7 cellular contexts compared by ENCODE assay signal in the genomic region with DNA sequence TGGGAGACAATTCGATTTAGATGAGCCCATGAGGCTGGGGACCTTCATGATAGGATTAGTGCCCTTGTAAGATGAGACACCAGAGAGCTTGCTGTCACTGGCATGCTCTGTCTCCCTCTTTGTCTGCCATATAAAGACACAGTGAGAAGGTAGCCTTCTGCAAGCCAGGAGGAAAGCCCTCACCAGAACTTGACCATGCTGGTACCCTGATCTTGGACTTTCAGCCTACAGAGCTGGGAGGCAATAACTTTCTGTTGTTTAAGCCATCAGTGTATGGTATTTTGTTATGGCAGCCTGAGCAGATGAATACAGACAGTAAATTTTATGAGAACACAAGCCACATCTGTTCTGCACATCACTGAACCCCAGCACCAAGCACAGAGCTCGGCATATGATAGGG.
"Had no signal": no experiment of that assay in that cellular context is flagged by ENCODE, and none has a peak within 500 bp of the region (broad histone marks: within the 10 kb centered on the region; RNA-seq: fewer than 3 reads in every experiment).

No MANE protein-coding gene starts in this region.

- H3K27ac ChIP-seq: HL-60 had no signal

- H3K4me2 ChIP-seq: GM23338 had no signal

- DNase-seq: H9, HCEC 1CT, IMR-90, KG1 had no signal

- ATAC-seq: GM23338, K562 had no signal

- H3K4me3 ChIP-seq: GM23338, K562 had no signal

- H3K4me3 Mint-ChIP-seq: GM23338, H9 had no signal

- H3K27ac Mint-ChIP-seq: GM23338, H9 had no signal
